1 cellular context compared by ENCODE assay signal in the genomic region with DNA sequence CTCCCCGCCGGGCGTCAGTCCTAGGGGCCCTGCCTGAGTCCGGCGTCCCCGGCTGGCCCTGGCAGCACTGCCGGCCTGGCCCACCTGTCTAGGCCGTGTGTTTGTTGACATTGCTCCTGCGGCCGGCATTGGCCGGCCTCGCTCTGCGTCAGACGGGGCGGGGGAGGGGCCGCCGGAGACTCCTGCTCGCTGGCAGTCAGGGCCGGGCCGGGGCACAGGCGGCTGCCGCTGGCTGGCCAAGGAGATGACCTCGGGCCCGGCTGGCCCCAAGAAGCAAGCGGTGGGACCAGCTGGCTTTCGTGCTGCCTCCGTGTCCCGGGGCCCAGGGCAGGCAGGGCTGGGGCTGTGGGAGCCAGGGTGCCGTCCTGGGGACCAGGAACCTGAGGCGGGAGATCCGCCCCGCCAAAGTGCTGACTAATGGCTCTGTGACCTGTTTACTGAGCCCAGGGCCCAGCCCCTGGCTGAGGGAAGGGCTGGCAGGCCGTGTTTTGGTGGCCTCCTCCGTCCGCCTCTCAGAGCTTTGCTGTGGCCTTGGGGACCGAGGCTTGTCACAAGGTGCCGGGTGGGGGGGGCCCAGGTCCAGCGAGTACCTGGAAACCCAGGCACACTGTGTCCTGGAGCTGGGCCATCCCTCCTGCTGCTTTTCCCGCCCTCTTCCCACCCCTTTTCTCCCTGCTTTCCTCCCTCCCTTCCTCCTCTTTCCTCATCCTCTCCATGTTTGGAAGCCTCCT.
TF ChIP-seq lines count a peak whose summit lies in the region.

No MANE protein-coding gene starts in this region.

TF ChIP-seq in A549, 52 proteins besides CTCF, POLR2A, EP300 and RAD21 (continued from another document):
- TF ChIP-seq, protein P1, sequence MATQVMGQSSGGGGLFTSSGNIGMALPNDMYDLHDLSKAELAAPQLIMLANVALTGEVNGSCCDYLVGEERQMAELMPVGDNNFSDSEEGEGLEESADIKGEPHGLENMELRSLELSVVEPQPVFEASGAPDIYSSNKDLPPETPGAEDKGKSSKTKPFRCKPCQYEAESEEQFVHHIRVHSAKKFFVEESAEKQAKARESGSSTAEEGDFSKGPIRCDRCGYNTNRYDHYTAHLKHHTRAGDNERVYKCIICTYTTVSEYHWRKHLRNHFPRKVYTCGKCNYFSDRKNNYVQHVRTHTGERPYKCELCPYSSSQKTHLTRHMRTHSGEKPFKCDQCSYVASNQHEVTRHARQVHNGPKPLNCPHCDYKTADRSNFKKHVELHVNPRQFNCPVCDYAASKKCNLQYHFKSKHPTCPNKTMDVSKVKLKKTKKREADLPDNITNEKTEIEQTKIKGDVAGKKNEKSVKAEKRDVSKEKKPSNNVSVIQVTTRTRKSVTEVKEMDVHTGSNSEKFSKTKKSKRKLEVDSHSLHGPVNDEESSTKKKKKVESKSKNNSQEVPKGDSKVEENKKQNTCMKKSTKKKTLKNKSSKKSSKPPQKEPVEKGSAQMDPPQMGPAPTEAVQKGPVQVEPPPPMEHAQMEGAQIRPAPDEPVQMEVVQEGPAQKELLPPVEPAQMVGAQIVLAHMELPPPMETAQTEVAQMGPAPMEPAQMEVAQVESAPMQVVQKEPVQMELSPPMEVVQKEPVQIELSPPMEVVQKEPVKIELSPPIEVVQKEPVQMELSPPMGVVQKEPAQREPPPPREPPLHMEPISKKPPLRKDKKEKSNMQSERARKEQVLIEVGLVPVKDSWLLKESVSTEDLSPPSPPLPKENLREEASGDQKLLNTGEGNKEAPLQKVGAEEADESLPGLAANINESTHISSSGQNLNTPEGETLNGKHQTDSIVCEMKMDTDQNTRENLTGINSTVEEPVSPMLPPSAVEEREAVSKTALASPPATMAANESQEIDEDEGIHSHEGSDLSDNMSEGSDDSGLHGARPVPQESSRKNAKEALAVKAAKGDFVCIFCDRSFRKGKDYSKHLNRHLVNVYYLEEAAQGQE (IDR thresholded peaks at IDR 0.05): no peak; the same call in 1 of the 2 replicates
- TF ChIP-seq NR3C1 (IDR thresholded peaks at IDR 0.05) (no peak), CEBPB (IDR thresholded peaks at IDR 0.05) (no peak), MAZ (IDR thresholded peaks at IDR 0.05; ENCODE audit: borderline replicate concordance, low read depth, low read length) (no peak), EHMT2 (IDR thresholded peaks at IDR 0.05; ENCODE audit: low read depth) (no peak), NPAS2 (CRISPR knock-in tag; IDR thresholded peaks at IDR 0.05; ENCODE audit: borderline replicate concordance) (no peak), CHD2 (IDR thresholded peaks at IDR 0.05; ENCODE audit: low read length, partially characterized antibody) (no peak), HEYL (CRISPR knock-in tag; IDR thresholded peaks at IDR 0.05) (no peak), HDAC2 (IDR thresholded peaks at IDR 0.05) (no peak), ZC3H11A (IDR thresholded peaks at IDR 0.05) (no peak), ZFP36 (IDR thresholded peaks at IDR 0.05; ENCODE audit: borderline replicate concordance, partially characterized antibody) (no peak), RARB (CRISPR knock-in tag; IDR thresholded peaks at IDR 0.05) (no peak), JUN (IDR thresholded peaks at IDR 0.05) (peak in 1 of 2 experiments; percentile 76; a peak in 2 of 5 replicates), TFCP2L1 (CRISPR knock-in tag; IDR thresholded peaks at IDR 0.05) (peak; percentile 76), NFE2L2 (conservative IDR thresholded peaks at IDR 0.05; ENCODE audit: low read length) (no peak), TP53 (CRISPR knock-in tag; IDR thresholded peaks at IDR 0.05) (no peak), FOSL2 (IDR thresholded peaks at IDR 0.05) (no peak), FOSL2 (CRISPR knock-in tag; IDR thresholded peaks at IDR 0.05) (peak; percentile 67), GATA3 (IDR thresholded peaks at IDR 0.05; ENCODE audit: borderline replicate concordance) (no peak), FOXS1 (CRISPR knock-in tag; IDR thresholded peaks at IDR 0.05) (0 out of 2 replicates have a peak, but pooled peaks have one; percentile 31), SMC3 (IDR thresholded peaks at IDR 0.05) (no peak)
- TF ChIP-seq, protein P2, sequence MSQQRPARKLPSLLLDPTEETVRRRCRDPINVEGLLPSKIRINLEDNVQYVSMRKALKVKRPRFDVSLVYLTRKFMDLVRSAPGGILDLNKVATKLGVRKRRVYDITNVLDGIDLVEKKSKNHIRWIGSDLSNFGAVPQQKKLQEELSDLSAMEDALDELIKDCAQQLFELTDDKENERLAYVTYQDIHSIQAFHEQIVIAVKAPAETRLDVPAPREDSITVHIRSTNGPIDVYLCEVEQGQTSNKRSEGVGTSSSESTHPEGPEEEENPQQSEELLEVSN (IDR thresholded peaks at IDR 0.05; ENCODE audit: borderline replicate concordance, low read depth): no peak
- TF ChIP-seq, protein P3, sequence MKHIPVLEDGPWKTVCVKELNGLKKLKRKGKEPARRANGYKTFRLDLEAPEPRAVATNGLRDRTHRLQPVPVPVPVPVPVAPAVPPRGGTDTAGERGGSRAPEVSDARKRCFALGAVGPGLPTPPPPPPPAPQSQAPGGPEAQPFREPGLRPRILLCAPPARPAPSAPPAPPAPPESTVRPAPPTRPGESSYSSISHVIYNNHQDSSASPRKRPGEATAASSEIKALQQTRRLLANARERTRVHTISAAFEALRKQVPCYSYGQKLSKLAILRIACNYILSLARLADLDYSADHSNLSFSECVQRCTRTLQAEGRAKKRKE (CRISPR knock-in tag; IDR thresholded peaks at IDR 0.05; ENCODE audit: low read depth): peak; percentile 90; the same call in 1 of the 2 replicates
TF ChIP-seq in A549: peak in this region for 10.
